1 cellular context compared by ENCODE assay signal in genomic region chr18:31825772-31826171, GRCh38.
TF ChIP-seq lines count a peak whose summit lies in the region.

No MANE protein-coding gene starts in this region.

TF ChIP-seq in GM23338, 12 proteins besides CTCF, POLR2A, EP300 and RAD21 (continued from another document):
- TF ChIP-seq ZNF462 (CRISPR knock-in tag; IDR thresholded peaks at IDR 0.05) (no peak), NANOG (IDR thresholded peaks at IDR 0.05; ENCODE audit: borderline replicate concordance) (peak; percentile 43; the same call in 1 of the 2 replicates), ZNF331 (CRISPR knock-in tag; IDR thresholded peaks at IDR 0.05; ENCODE audit: low read depth) (no peak)
